Comparison of ENCODE assay signal across 1 cellular context in the genomic region with DNA sequence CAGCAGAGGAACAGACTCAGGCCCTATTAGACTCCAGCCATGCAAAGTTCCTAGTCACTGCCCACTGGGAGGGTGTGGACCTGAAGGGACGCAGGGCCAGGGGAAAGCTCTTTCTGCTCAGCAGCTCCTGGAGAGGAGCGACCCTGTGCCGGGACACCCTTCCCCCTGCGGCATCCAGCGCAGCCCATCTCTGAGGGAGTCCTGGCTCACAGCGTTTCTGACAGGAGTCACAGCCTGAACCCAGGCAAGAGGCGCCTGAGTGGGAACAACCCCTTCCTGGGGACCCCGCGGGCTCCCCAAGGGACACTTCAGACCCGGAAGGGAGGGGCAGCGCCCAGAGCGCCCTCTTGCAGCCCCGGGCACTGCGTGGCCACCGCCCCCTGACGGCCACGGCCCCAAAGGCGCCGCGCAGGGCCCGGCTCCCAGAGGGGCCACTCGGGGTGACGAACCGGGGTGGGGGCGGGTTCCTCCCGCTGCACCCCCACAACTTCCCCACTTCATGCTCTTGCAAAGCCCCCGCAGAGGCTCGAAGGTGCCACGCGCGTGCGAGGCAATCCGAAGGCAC.
TF ChIP-seq lines count a peak whose summit lies in the region.

No MANE protein-coding gene starts in this region.

TF ChIP-seq in IMR-90, 13 proteins besides CTCF, POLR2A, EP300 and RAD21:
- TF ChIP-seq CEBPB (IDR thresholded peaks at IDR 0.05; ENCODE audit: low read depth, low read length), result no peak
- peak; percentile 28; the same call in 1 of the 2 replicates for TF ChIP-seq MAZ (IDR thresholded peaks at IDR 0.05; ENCODE audit: borderline replicate concordance, low read depth, low read length)
- no peak for TF ChIP-seq SMC3 (IDR thresholded peaks at IDR 0.05; ENCODE audit: low read depth, low read length)
- TF ChIP-seq MXI1 (IDR thresholded peaks at IDR 0.05; ENCODE audit: borderline replicate concordance, low read depth, low read length), result peak; percentile 33; the same call in 1 of the 2 replicates
